In genomic region chr6:143100429-143100828, GRCh38 we compare ENCODE assay signal across 23 cellular contexts. TPM values are rescaled to one million over a fixed set of nuclear protein-coding genes. Genes with fewer than 3 reads are reported as not detected.
DNase-seq lines count a peak whose midpoint lies in the region; ATAC-seq, FAIRE-seq and TF ChIP-seq lines count a peak whose summit lies in the region.
"Had no signal": no experiment of that assay in that cellular context is flagged by ENCODE, and none has a peak within 500 bp of the region (broad histone marks: within the 10 kb centered on the region; RNA-seq: fewer than 3 reads in every experiment).

No MANE protein-coding gene starts in this region.

- TF ChIP-seq EP300 in HepG2 (IDR thresholded peaks at IDR 0.05; ENCODE audit: low read depth in 2 of 2, low read length in 2 of 2) (no peak), HepG2 (CRISPR knock-in tag; IDR thresholded peaks at IDR 0.05; ENCODE audit: borderline replicate concordance) (no peak), K562 (IDR thresholded peaks at IDR 0.05; ENCODE audit: low read length) (no peak)

- H3K4me2 ChIP-seq in HepG2 (ENCODE audit: low read depth, low read length) = no peak overlapping the region
- no peak overlapping the region for H3K4me2 ChIP-seq in K562 (ENCODE audit: insufficient read depth, low read length)
- H3K4me2 ChIP-seq: BLaER1 had no signal

- no peaks in the 10 kb centered on the region for H3K9me1 ChIP-seq in K562 (ENCODE audit: control insufficient read depth, insufficient read depth, low read length)

- TF ChIP-seq POLR2A in HepG2 (IDR thresholded peaks at IDR 0.05; ENCODE audit: insufficient read depth in 1 of 2, low read depth in 2 of 2, low read length in 2 of 2) (no peak), right lobe of liver (IDR thresholded peaks at IDR 0.05) (no peak), K562 (conservative IDR thresholded peaks at IDR 0.05) (no peak), prostate gland (IDR thresholded peaks at IDR 0.05) (no peak)

- CTCF ChIA-PET in HepG2 (lab: Yijun Ruan, JAX; ENCODE audit: low intra/inter-chr PET ratio, low total read pairs) = no interaction called here
- CTCF ChIA-PET in K562 (lab: Yijun Ruan, JAX; ENCODE audit: low intra/inter-chr PET ratio) = no interaction called here

- TF ChIP-seq RAD21 in HepG2 (CRISPR knock-in tag; IDR thresholded peaks at IDR 0.05) = no peak
- no peak for TF ChIP-seq RAD21 in K562 (CRISPR knock-in tag; conservative IDR thresholded peaks at IDR 0.05 in 1 of 2, IDR thresholded peaks at IDR 0.05 in 1 of 2)

- FAIRE-seq in HepG2 (lab: Jason Lieb, UNC) = no peak
- FAIRE-seq in K562 (lab: Jason Lieb, UNC) = no peak
- FAIRE-seq: A204.1, GM12878, GM12892, GM18507 had no signal

- BruUV-seq in HepG2 (replicated peaks; lab: Mats Ljungman, UMichigan) = no TSS peak
- no TSS peak for BruUV-seq in K562 (replicated peaks; lab: Mats Ljungman, UMichigan)

- POLR2A ChIA-PET in HepG2 (lab: Yijun Ruan, JAX) = no interaction called here
- POLR2A ChIA-PET in K562 (lab: Yijun Ruan, JAX) = no interaction called here

- ATAC-seq in HepG2 (no peak), right lobe of liver (no peak), K562 (no peak)
- ATAC-seq: GM12878 had no signal

- H3K4me3 ChIP-seq in HepG2 (replicated peaks in 1 of 3; ENCODE audit: insufficient read depth in 1 of 3, low read depth in 2 of 3, low read length in 3 of 3) (no peak overlapping the region), right lobe of liver (no peak overlapping the region), K562 (no peak overlapping the region), prostate gland (no peak overlapping the region)
- H3K4me3 ChIP-seq: BLaER1, GM12878 had no signal

- H3K27me3 ChIP-seq in HepG2 (ENCODE audit: control insufficient read depth in 1 of 2, insufficient read depth in 2 of 2, low read length in 2 of 2) (no peaks in the 10 kb centered on the region), right lobe of liver (no peaks in the 10 kb centered on the region), K562 (ENCODE audit: control insufficient read depth in 2 of 2, insufficient read depth in 2 of 2, low read length in 2 of 2) (no peaks in the 10 kb centered on the region), prostate gland (replicated peaks; ENCODE audit: insufficient read depth) (no peaks in the 10 kb centered on the region)
- H3K27me3 ChIP-seq: BE2C, BLaER1 had no signal

- intact Hi-C loops in HepG2 (cut with micrococcal nuclease; ENCODE audit: unreplicated experiment) = no loop called here
- intact Hi-C loops in right lobe of liver (cut with DNase I) = no loop called here
- intact Hi-C loops in K562 (cut with micrococcal nuclease) = no loop called here
- intact Hi-C loops in prostate gland (cut with DNase I) = no loop called here

- no peaks in the 10 kb centered on the region for H3K36me3 ChIP-seq in HepG2 (replicated peaks in 1 of 2; ENCODE audit: control insufficient read depth in 1 of 2, insufficient read depth in 2 of 2, low read length in 2 of 2)
- no peaks in the 10 kb centered on the region for H3K36me3 ChIP-seq in right lobe of liver
- H3K36me3 ChIP-seq in K562 (ENCODE audit: control insufficient read depth, insufficient read depth, low read length) = no peaks in the 10 kb centered on the region
- H3K36me3 ChIP-seq in prostate gland = no peaks in the 10 kb centered on the region
- H3K36me3 ChIP-seq: BE2C, BLaER1 had no signal

- no peak for TF ChIP-seq CTCF in HepG2 (CRISPR knock-in tag; IDR thresholded peaks at IDR 0.05)
- TF ChIP-seq CTCF in right lobe of liver (IDR thresholded peaks at IDR 0.05) = no peak
- no peak for TF ChIP-seq CTCF in K562 (IDR thresholded peaks at IDR 0.05 in 2 of 3, conservative IDR thresholded peaks at IDR 0.05 in 1 of 3; ENCODE audit: insufficient read depth in 2 of 3, low read depth in 1 of 3, low read length in 3 of 3)
- no peak for TF ChIP-seq CTCF in prostate gland (IDR thresholded peaks at IDR 0.05)

- no peaks in the 10 kb centered on the region for H4K20me1 ChIP-seq in HepG2 (ENCODE audit: insufficient read depth, low read length)
- H4K20me1 ChIP-seq in K562 (replicated peaks; ENCODE audit: control insufficient read depth, insufficient read depth, low read length) = no peaks in the 10 kb centered on the region
- H4K20me1 ChIP-seq: BLaER1 had no signal

- in situ Hi-C loops in HepG2 (cut with HindIII; ENCODE audit: extremely low pct_ligation_motif_present, low pct_unique_long_range_greater_than_20kb) (no loop called here), K562 (cut with MboI) (no loop called here)

- no peak overlapping the region for H3K9ac ChIP-seq in HepG2 (ENCODE audit: insufficient read depth, low read depth, low read length)
- H3K9ac ChIP-seq in K562 (ENCODE audit: insufficient read depth in 1 of 2, low read depth in 2 of 2, low read length in 2 of 2) = no peak overlapping the region
- H3K9ac ChIP-seq: BLaER1 had no signal

- H3K9me3 ChIP-seq in HepG2 (ENCODE audit: low read length) (no peaks in the 10 kb centered on the region), right lobe of liver (no peaks in the 10 kb centered on the region), K562 (replicated peaks; ENCODE audit: control insufficient read depth, insufficient read depth, low read depth, low read length) (no peaks in the 10 kb centered on the region), prostate gland (no peaks in the 10 kb centered on the region)
- H3K9me3 ChIP-seq: BE2C, BLaER1 had no signal

- H3K27ac ChIP-seq in HepG2 (ENCODE audit: extremely low read length, insufficient read depth, low read length) (no peak overlapping the region), right lobe of liver (no peak overlapping the region), K562 (ENCODE audit: extremely low read depth, low read depth, low read length) (no peak overlapping the region), prostate gland (no peak overlapping the region)
- H3K27ac ChIP-seq: BLaER1 had no signal

- H3K79me2 ChIP-seq in HepG2 (ENCODE audit: insufficient read depth, low read length) = no peaks in the 10 kb centered on the region
- no peaks in the 10 kb centered on the region; the same call in 2 of the 3 replicates for H3K79me2 ChIP-seq in K562 (ENCODE audit: control insufficient read depth, insufficient read depth, low read length)

- H3K4me1 ChIP-seq in HepG2 (ENCODE audit: insufficient read depth, low read length) (0 out of 2 replicates have a peak, but pooled peaks cover 6% of the 10 kb centered on the region), right lobe of liver (peaks cover 0 to 10% (median 4%) of the 10 kb centered on the region in 4 donors), K562 (replicated peaks in 1 of 2; ENCODE audit: control insufficient read depth in 2 of 2, insufficient read depth in 2 of 2, low read length in 2 of 2) (no peaks in the 10 kb centered on the region; a peak in 1 of 5 replicates), prostate gland (replicated peaks) (no peaks in the 10 kb centered on the region)
- H3K4me1 ChIP-seq: BE2C had no signal

- DNase-seq in HepG2 (ENCODE audit: low spot score) = no peak
- DNase-seq in right lobe of liver = no peak
- DNase-seq in K562 (ENCODE audit: extremely low read depth in 1 of 4, low spot score in 3 of 4) = no peak
- DNase-seq in NCI-H226 = no peak
- no peak for DNase-seq in prostate gland (ENCODE audit: low spot score)
- DNase-seq: 8988T; ACHN; BE2C; C1 segment of cervical spinal cord; CD4-positive, alpha-beta memory T cell; CD4-positive, CD25-positive, alpha-beta regulatory T cell; CD8-positive, alpha-beta memory T cell; DMS 273 treated with DMSO at 0.1 percent for 48 hours; DMS53; DMS79; DND-41; EL; GDM1 had no signal

- H2AFZ ChIP-seq in HepG2 (ENCODE audit: low read length) (no peak overlapping the region), K562 (ENCODE audit: low read depth, low read length) (no peak overlapping the region)

- WGBS in HepG2 (ENCODE audit: low lambda C conversion rate) = 98% methylated on average over 2 of the region's 2 CpGs
- 100% methylated on average over 1 of the region's 2 CpGs for WGBS in right lobe of liver (ENCODE audit: insufficient coverage, low coverage, low lambda C conversion rate, missing lambda C conversion rate)
- 44% methylated on average over 2 of the region's 2 CpGs for WGBS in K562 (ENCODE audit: insufficient coverage, low coverage, missing lambda C conversion rate)
- 95% methylated on average over 2 of the region's 2 CpGs for WGBS in prostate gland

RNA-seq across cellular contexts. Expression of gene AIG1, which starts 39.7 kb away (rescaled TPM):
- total RNA-seq in HepG2 (2016; rRNA removed; fragmentation: Illumina TruSeq; extraction: Trizol) = 92.2 and 115 TPM in 2 replicates
- 69.0 and 78.3 TPM in 2 replicates for total RNA-seq in HepG2 (2016; cell fraction: cytosol; rRNA removed; fragmentation: Illumina TruSeq; extraction: Trizol; ENCODE audit: low read depth)
- 86.4 and 118 TPM in 2 replicates for total RNA-seq in HepG2 (2016; cell fraction: insoluble cytoplasmic fraction; rRNA removed; fragmentation: Illumina TruSeq; extraction: Trizol)
- 94.9 and 96.7 TPM in 2 replicates for total RNA-seq in HepG2 (2016; cell fraction: membrane; rRNA removed; fragmentation: Illumina TruSeq; extraction: Trizol)
- total RNA-seq in HepG2 (2016; cell fraction: nucleus; rRNA removed; fragmentation: Illumina TruSeq; extraction: Trizol) = 108 and 110 TPM in 2 replicates
- polyA plus RNA-seq in HepG2 (2011; rRNA removed) = 180 and 197 TPM in 2 replicates
- 168 and 200 TPM in 2 replicates for polyA plus RNA-seq in HepG2 (2011; cell fraction: cytosol; rRNA removed)
- 65.3 and 74.7 TPM in 2 replicates for polyA plus RNA-seq in HepG2 (2011; cell fraction: nucleus; rRNA removed)
- polyA plus RNA-seq in HepG2 (2012) = 127 and 143 TPM in 2 replicates
- polyA plus RNA-seq in HepG2 (2016; cell fraction: cytosol; fragmentation: Illumina TruSeq; extraction: Trizol; ENCODE audit: low read depth) = 95.4 and 123 TPM in 2 replicates
- 91.2 and 101 TPM in 2 replicates for polyA plus RNA-seq in HepG2 (2016; cell fraction: insoluble cytoplasmic fraction; fragmentation: Illumina TruSeq; extraction: Trizol; ENCODE audit: low read depth)
- polyA plus RNA-seq in HepG2 (2016; cell fraction: membrane; fragmentation: Illumina TruSeq; extraction: Trizol; ENCODE audit: low read depth) = 103 and 106 TPM in 2 replicates
- 141 and 147 TPM in 2 replicates for polyA plus RNA-seq in HepG2 (2016; cell fraction: nucleus; fragmentation: Illumina TruSeq; extraction: Trizol; ENCODE audit: insufficient read depth, low read depth)
- polyA minus RNA-seq in HepG2 (2011; rRNA and poly(A)+ RNA removed; ENCODE audit: low replicate concordance) = 20.3 and 109 TPM in 2 replicates
- 67.3 and 76.3 TPM in 2 replicates for polyA minus RNA-seq in HepG2 (2011; cell fraction: cytosol; rRNA and poly(A)+ RNA removed)
- polyA minus RNA-seq in HepG2 (2011; cell fraction: nucleus; rRNA and poly(A)+ RNA removed) = 156 and 160 TPM in 2 replicates
- total RNA-seq in right lobe of liver = 100 to 1,000 TPM in 5 of 6 experiments, 10 to 100 TPM in 1; 81.4 to 151 (median 111) TPM
- total RNA-seq in K562 (2011; cell fraction: chromatin; rRNA removed; ENCODE audit: low replicate concordance) = 161 and 345 TPM in 2 replicates
- 110 and 115 TPM in 2 replicates for total RNA-seq in K562 (2011; cell fraction: nucleolus; rRNA removed)
- 203 and 359 TPM in 2 replicates for total RNA-seq in K562 (2011; cell fraction: nucleoplasm; rRNA removed)
- 74.8 and 75.7 TPM in 2 replicates for total RNA-seq in K562 (2014; rRNA removed)
- 116 and 118 TPM in 2 replicates for total RNA-seq in K562 (2014; rRNA removed; fragmentation: Illumina TruSeq; extraction: Trizol)
- 127 and 134 TPM in 2 replicates for total RNA-seq in K562 (2015; rRNA removed; fragmentation: Illumina TruSeq; extraction: Trizol)
- 85.2 and 89.8 TPM in 2 replicates for total RNA-seq in K562 (2021)
- 279 and 333 TPM in 2 replicates for polyA plus RNA-seq in K562 (2011; rRNA removed)
- polyA plus RNA-seq in K562 (2011; cell fraction: cytosol; rRNA removed) = 118 and 187 TPM in 2 replicates
- polyA plus RNA-seq in K562 (2011; cell fraction: nucleus; rRNA removed) = 379 TPM in 2 replicates
- polyA plus RNA-seq in K562 (2012) = 94.1 and 189 TPM in 2 replicates
- polyA plus RNA-seq in K562 (2014; fragmentation: Illumina TruSeq; extraction: Trizol) = 95.2 and 110 TPM in 2 replicates
- 100 to 1,000 TPM; 129 to 169 TPM for polyA plus RNA-seq in K562 (2014; fragmentation: Nextera tagmentation; extraction: Ambion mirVana)
- polyA plus RNA-seq in K562 (2014; rRNA removed) = 127 and 157 TPM in 2 replicates
- 131 and 152 TPM in 2 replicates for polyA minus RNA-seq in K562 (2011; rRNA and poly(A)+ RNA removed)
- 54.3 and 60.9 TPM in 2 replicates for polyA minus RNA-seq in K562 (2011; cell fraction: cytosol; rRNA and poly(A)+ RNA removed)
- 204 and 231 TPM in 2 replicates for polyA minus RNA-seq in K562 (2011; cell fraction: nucleus; rRNA and poly(A)+ RNA removed)
- 10 to 100 TPM; 41.3 to 67.0 TPM for total RNA-seq in prostate gland

Comparison
In these comparisons a context has a peak if more than half of its experiments do, and no peak if none do; other contexts are left out.
1. Of the 241 proteins assayed by ChIP-seq in both HepG2 and K562: peak only in HepG2: none; only in K562: none; in both: CEBPB and CEBPG; in neither: 239.